Comparison of ENCODE assay signal across 17 cellular contexts in the genomic region with DNA sequence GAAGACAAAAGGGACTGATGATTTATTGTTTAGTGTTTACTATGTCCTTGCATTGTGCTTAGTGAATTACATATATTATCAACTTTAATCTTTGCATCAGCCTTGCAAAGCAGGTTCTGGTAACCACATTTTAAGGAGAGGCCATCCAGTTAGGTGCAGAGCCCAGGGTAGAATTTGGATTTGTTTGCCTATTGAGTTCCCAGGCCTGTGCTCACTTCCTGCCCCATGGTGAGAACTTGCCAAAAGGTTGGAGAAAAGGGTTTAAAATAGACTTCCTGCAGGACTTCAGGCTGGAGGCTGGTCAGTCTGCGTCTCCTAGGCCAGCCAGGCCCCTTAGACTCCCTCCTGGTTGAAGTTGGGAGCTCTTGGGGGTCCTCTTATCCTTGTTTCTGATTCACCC.
A peak's percentile ranks its signal among the peaks of the same experiment; 100 is the strongest.
DNase-seq lines count a peak whose midpoint lies in the region; ATAC-seq and TF ChIP-seq lines count a peak whose summit lies in the region.
"Had no signal": no experiment of that assay in that cellular context is flagged by ENCODE, and none has a peak within 500 bp of the region (broad histone marks: within the 10 kb centered on the region; RNA-seq: fewer than 3 reads in every experiment).

No MANE protein-coding gene starts in this region.

- peaks cover 33% of the 10 kb centered on the region for H3K4me1 Mint-ChIP-seq in osteocyte (ENCODE audit: unreplicated experiment)
- peaks cover 7% of the 10 kb centered on the region for H3K4me1 Mint-ChIP-seq in stimulated activated naive CD8-positive, alpha-beta T cell treated with anti-CD3 and anti-CD28 coated beads, Interleukin-15, amount 100 ng/mL, for 72 hours

- DNase-seq in MG63 (peak; percentile 34), esophagus squamous epithelium (lab: John Stamatoyannopoulos, UW) (no peak), osteocyte (ENCODE audit: extremely low spot score, unreplicated experiment) (no peak), NCI-H1436 (lab: John Stamatoyannopoulos, UW) (no peak), NCI-H446 (lab: John Stamatoyannopoulos, UW) (no peak)
- no peak for DNase-seq in stimulated activated naive CD4-positive, alpha-beta T cell (lab: John Stamatoyannopoulos, UW)
- DNase-seq in stimulated activated naive CD8-positive, alpha-beta T cell treated with anti-CD3 and anti-CD28 coated beads, Interleukin-15, amount 100 ng/mL, for 72 hours, result no peak
- DNase-seq: activated naive CD4-positive, alpha-beta T cell treated with anti-CD3 and anti-CD28 coated beads for 36 hours; activated T-cell treated with anti-CD3 and anti-CD28 coated beads for 4 hours; dorsolateral prefrontal cortex; IMR-90; kidney; mucosa of descending colon; NCI-H2081 treated with DMSO at 0.1 percent for 48 hours had no signal

- intact Hi-C loops in esophagus squamous epithelium (cut with DNase I), result no loop called here

- peaks cover 6% of the 10 kb centered on the region for H3K9me3 Mint-ChIP-seq in osteocyte (ENCODE audit: unreplicated experiment)
- H3K9me3 Mint-ChIP-seq in stimulated activated naive CD8-positive, alpha-beta T cell treated with anti-CD3 and anti-CD28 coated beads, Interleukin-15, amount 100 ng/mL, for 72 hours, result no peaks in the 10 kb centered on the region
- H3K9me3 Mint-ChIP-seq: activated naive CD4-positive, alpha-beta T cell treated with anti-CD3 and anti-CD28 coated beads for 36 hours had no signal

- no peak for TF ChIP-seq CTCF in C4-2B (conservative IDR thresholded peaks at IDR 0.05)
- no peak for TF ChIP-seq CTCF in esophagus squamous epithelium (IDR thresholded peaks at IDR 0.05)
- TF ChIP-seq CTCF in osteocyte (IDR thresholded peaks at IDR 0.05), result no peak

- no peak for TF ChIP-seq POLR2A in esophagus squamous epithelium (IDR thresholded peaks at IDR 0.05)

- H3K27ac ChIP-seq in C4-2B (peak overlapping the region; percentile 76), esophagus squamous epithelium (peak overlapping the region; percentile 64 to 88 (median 80))

- peaks cover 39% of the 10 kb centered on the region for H3K36me3 Mint-ChIP-seq in osteocyte (ENCODE audit: unreplicated experiment)

- H3K4me3 ChIP-seq in MG63 (no peak overlapping the region), esophagus squamous epithelium (no peak overlapping the region)
- H3K4me3 ChIP-seq: dorsolateral prefrontal cortex, GM12878, mucosa of descending colon had no signal

- H3K4me3 Mint-ChIP-seq in osteocyte (ENCODE audit: unreplicated experiment), result no peak overlapping the region
- H3K4me3 Mint-ChIP-seq in stimulated activated naive CD8-positive, alpha-beta T cell treated with anti-CD3 and anti-CD28 coated beads, Interleukin-15, amount 100 ng/mL, for 72 hours, result no peak overlapping the region
- H3K4me3 Mint-ChIP-seq: activated naive CD4-positive, alpha-beta T cell treated with anti-CD3 and anti-CD28 coated beads for 36 hours; brain had no signal

- WGBS in esophagus squamous epithelium, 2 donors, result 17 to 90% methylated on average over 1 of the region's 1 CpG

- no peaks in the 10 kb centered on the region; the same call in 1 of the 2 replicates for H3K9me3 ChIP-seq in MG63
- H3K9me3 ChIP-seq in esophagus squamous epithelium, result no peaks in the 10 kb centered on the region
- H3K9me3 ChIP-seq: mucosa of descending colon had no signal

- peaks cover 82% of the 10 kb centered on the region for H3K36me3 ChIP-seq in MG63
- H3K36me3 ChIP-seq in esophagus squamous epithelium, result peaks cover 0 to 40% (median 11%) of the 10 kb centered on the region in 3 donors

- H3K27ac Mint-ChIP-seq in osteocyte (ENCODE audit: unreplicated experiment), result peak overlapping the region; percentile 58
- H3K27ac Mint-ChIP-seq in stimulated activated naive CD8-positive, alpha-beta T cell treated with anti-CD3 and anti-CD28 coated beads, Interleukin-15, amount 100 ng/mL, for 72 hours, result peak overlapping the region in 1 of 2 donors; percentile 43
- H3K27ac Mint-ChIP-seq: activated naive CD4-positive, alpha-beta T cell treated with anti-CD3 and anti-CD28 coated beads for 36 hours; brain had no signal

- H3K4me1 ChIP-seq in esophagus squamous epithelium, result peaks cover 23 to 66% (median 27%) of the 10 kb centered on the region in 3 donors

- H3K27me3 ChIP-seq in MG63 (no peaks in the 10 kb centered on the region), esophagus squamous epithelium (no peaks in the 10 kb centered on the region)
- H3K27me3 ChIP-seq: dorsolateral prefrontal cortex had no signal

- no peaks in the 10 kb centered on the region for H3K27me3 Mint-ChIP-seq in osteocyte (ENCODE audit: unreplicated experiment)
- H3K27me3 Mint-ChIP-seq in stimulated activated naive CD8-positive, alpha-beta T cell treated with anti-CD3 and anti-CD28 coated beads, Interleukin-15, amount 100 ng/mL, for 72 hours, result no peaks in the 10 kb centered on the region
- H3K27me3 Mint-ChIP-seq: brain had no signal

- ATAC-seq in stimulated activated naive CD8-positive, alpha-beta T cell treated with anti-CD3 and anti-CD28 coated beads, Interleukin-15, amount 100 ng/mL, for 72 hours, result no peak
- ATAC-seq: GM12878 had no signal
